1 cellular context compared by ENCODE assay signal in the genomic region with DNA sequence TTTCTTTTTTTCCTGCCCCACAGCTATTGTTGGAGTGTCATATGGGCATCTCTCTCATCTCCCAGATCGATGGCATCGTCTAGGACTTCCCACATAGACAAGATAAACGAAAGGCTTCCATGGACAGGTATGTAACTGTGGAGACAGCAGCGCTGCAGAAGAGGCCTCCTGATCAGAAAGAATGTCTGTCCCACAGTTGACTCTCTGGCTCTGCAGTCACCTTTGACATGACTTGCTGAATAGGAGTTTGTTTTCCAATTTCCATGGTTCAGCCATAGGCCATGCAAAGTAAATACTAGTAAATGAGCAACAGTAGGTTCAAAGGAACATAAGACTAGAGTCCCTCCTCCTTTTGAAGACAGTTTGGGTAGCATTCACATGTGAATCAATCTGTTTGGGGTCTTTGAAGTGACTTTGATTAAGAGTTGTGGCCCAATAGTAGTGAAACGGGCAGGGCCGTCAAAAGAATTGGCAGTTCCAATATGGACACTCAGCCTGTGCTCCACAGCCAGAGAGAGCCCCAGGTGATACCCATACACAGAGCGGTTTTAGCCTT.
TF ChIP-seq lines count a peak whose summit lies in the region.

No MANE protein-coding gene starts in this region.

TF ChIP-seq in HepG2, 621 proteins besides CTCF, POLR2A, EP300 and RAD21 (continued from another document and continues in another):
- TF ChIP-seq, protein P1, sequence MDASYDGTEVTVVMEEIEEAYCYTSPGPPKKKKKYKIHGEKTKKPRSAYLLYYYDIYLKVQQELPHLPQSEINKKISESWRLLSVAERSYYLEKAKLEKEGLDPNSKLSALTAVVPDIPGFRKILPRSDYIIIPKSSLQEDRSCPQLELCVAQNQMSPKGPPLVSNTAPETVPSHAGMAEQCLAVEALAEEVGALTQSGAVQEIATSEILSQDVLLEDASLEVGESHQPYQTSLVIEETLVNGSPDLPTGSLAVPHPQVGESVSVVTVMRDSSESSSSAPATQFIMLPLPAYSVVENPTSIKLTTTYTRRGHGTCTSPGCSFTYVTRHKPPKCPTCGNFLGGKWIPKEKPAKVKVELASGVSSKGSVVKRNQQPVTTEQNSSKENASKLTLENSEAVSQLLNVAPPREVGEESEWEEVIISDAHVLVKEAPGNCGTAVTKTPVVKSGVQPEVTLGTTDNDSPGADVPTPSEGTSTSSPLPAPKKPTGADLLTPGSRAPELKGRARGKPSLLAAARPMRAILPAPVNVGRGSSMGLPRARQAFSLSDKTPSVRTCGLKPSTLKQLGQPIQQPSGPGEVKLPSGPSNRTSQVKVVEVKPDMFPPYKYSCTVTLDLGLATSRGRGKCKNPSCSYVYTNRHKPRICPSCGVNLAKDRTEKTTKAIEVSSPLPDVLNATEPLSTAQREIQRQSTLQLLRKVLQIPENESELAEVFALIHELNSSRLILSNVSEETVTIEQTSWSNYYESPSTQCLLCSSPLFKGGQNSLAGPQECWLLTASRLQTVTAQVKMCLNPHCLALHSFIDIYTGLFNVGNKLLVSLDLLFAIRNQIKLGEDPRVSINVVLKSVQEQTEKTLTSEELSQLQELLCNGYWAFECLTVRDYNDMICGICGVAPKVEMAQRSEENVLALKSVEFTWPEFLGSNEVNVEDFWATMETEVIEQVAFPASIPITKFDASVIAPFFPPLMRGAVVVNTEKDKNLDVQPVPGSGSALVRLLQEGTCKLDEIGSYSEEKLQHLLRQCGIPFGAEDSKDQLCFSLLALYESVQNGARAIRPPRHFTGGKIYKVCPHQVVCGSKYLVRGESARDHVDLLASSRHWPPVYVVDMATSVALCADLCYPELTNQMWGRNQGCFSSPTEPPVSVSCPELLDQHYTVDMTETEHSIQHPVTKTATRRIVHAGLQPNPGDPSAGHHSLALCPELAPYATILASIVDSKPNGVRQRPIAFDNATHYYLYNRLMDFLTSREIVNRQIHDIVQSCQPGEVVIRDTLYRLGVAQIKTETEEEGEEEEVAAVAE (CRISPR knock-in tag; IDR thresholded peaks at IDR 0.05; ENCODE audit: borderline replicate concordance) = peak; percentile 91; the same call in 1 of the 2 replicates
- peak; percentile 63; the same call in 1 of the 2 replicates for TF ChIP-seq YEATS4 (CRISPR knock-in tag; IDR thresholded peaks at IDR 0.05; ENCODE audit: borderline replicate concordance)
- peak; percentile 83; the same call in 1 of the 2 replicates for TF ChIP-seq ZMYM2 (CRISPR knock-in tag; IDR thresholded peaks at IDR 0.05)
- no peak; the same call in 1 of the 2 replicates for TF ChIP-seq ZBTB8A (CRISPR knock-in tag; IDR thresholded peaks at IDR 0.05; ENCODE audit: borderline replicate concordance, low read depth)
- TF ChIP-seq MTA3 (CRISPR knock-in tag; IDR thresholded peaks at IDR 0.05) = no peak
- peak; percentile 32 for TF ChIP-seq ZSCAN20 (CRISPR knock-in tag; IDR thresholded peaks at IDR 0.05; ENCODE audit: borderline replicate concordance)
- no peak for TF ChIP-seq HOXA7 (CRISPR knock-in tag; IDR thresholded peaks at IDR 0.05)
- peak; percentile 86 for TF ChIP-seq KMT2A (CRISPR knock-in tag; IDR thresholded peaks at IDR 0.05)
- peak; percentile 43; the same call in 1 of the 2 replicates for TF ChIP-seq TAF1 (CRISPR knock-in tag; IDR thresholded peaks at IDR 0.05)
- TF ChIP-seq ZNF672 (CRISPR knock-in tag; IDR thresholded peaks at IDR 0.05) = no peak
- TF ChIP-seq CREB1 (IDR thresholded peaks at IDR 0.05) = peak; percentile 54; the same call in 1 of the 2 replicates
- TF ChIP-seq CREB1 (CRISPR knock-in tag; IDR thresholded peaks at IDR 0.05) = peak; percentile 92
- no peak for TF ChIP-seq ZFAT (CRISPR knock-in tag; conservative IDR thresholded peaks at IDR 0.05)
- TF ChIP-seq, protein P2, sequence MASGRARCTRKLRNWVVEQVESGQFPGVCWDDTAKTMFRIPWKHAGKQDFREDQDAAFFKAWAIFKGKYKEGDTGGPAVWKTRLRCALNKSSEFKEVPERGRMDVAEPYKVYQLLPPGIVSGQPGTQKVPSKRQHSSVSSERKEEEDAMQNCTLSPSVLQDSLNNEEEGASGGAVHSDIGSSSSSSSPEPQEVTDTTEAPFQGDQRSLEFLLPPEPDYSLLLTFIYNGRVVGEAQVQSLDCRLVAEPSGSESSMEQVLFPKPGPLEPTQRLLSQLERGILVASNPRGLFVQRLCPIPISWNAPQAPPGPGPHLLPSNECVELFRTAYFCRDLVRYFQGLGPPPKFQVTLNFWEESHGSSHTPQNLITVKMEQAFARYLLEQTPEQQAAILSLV (CRISPR knock-in tag; IDR thresholded peaks at IDR 0.05; ENCODE audit: borderline replicate concordance) = no peak; the same call in 1 of the 2 replicates
- peak; percentile 96 for TF ChIP-seq ZNF331 (CRISPR knock-in tag; IDR thresholded peaks at IDR 0.05)
- TF ChIP-seq NFE2L2 (IDR thresholded peaks at IDR 0.05; ENCODE audit: low read length) = peak; percentile 85
- peak; percentile 99 for TF ChIP-seq TCF7 (IDR thresholded peaks at IDR 0.05; ENCODE audit: low read depth)
- TF ChIP-seq ZNF251 (CRISPR knock-in tag; IDR thresholded peaks at IDR 0.05) = no peak
- no peak for TF ChIP-seq TSC22D2 (CRISPR knock-in tag; IDR thresholded peaks at IDR 0.05; ENCODE audit: borderline replicate concordance)
- peak; percentile 97 for TF ChIP-seq IRF2 (CRISPR knock-in tag; IDR thresholded peaks at IDR 0.05)
- TF ChIP-seq GTF2F1 (IDR thresholded peaks at IDR 0.05; ENCODE audit: low read length) = no peak
- TF ChIP-seq HNRNPH1 (optimal IDR thresholded peaks at IDR 0.05; ENCODE audit: low read depth, low read length) = no peak
- TF ChIP-seq ESRRA (CRISPR knock-in tag; IDR thresholded peaks at IDR 0.05; ENCODE audit: low read depth) = peak; percentile 88
- TF ChIP-seq ZNF160 (CRISPR knock-in tag; IDR thresholded peaks at IDR 0.05) = peak; percentile 93
- 0 out of 2 replicates have a peak, but pooled peaks have one; percentile 23 for TF ChIP-seq HCFC1 (IDR thresholded peaks at IDR 0.05; ENCODE audit: low read depth, low read length)
- TF ChIP-seq SYNCRIP (IDR thresholded peaks at IDR 0.05; ENCODE audit: insufficient read depth, low read depth, low read length) = no peak
- TF ChIP-seq SCMH1 (CRISPR knock-in tag; IDR thresholded peaks at IDR 0.05; ENCODE audit: borderline replicate concordance) = no peak
- TF ChIP-seq, protein P3, sequence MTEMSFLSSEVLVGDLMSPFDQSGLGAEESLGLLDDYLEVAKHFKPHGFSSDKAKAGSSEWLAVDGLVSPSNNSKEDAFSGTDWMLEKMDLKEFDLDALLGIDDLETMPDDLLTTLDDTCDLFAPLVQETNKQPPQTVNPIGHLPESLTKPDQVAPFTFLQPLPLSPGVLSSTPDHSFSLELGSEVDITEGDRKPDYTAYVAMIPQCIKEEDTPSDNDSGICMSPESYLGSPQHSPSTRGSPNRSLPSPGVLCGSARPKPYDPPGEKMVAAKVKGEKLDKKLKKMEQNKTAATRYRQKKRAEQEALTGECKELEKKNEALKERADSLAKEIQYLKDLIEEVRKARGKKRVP (CRISPR knock-in tag; IDR thresholded peaks at IDR 0.05) = peak in 1 of 2 experiments; percentile 89; a peak in 2 of 4 replicates
- TF ChIP-seq MEF2D (CRISPR knock-in tag; IDR thresholded peaks at IDR 0.05) = peak; percentile 98
- TF ChIP-seq, protein P4, sequence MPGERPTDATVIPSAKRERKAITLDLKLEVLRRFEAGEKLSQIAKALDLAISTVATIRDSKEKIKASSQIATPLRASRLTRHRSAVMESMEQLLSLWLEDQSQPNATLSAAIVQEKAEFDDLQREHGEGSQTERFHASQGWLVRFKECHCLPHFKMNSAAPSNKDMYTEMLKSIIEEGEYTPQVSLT (CRISPR knock-in tag; IDR thresholded peaks at IDR 0.05; ENCODE audit: borderline replicate concordance, low read depth) = no peak
- TF ChIP-seq, protein P5, sequence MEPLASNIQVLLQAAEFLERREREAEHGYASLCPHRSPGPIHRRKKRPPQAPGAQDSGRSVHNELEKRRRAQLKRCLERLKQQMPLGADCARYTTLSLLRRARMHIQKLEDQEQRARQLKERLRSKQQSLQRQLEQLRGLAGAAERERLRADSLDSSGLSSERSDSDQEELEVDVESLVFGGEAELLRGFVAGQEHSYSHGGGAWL (CRISPR knock-in tag; IDR thresholded peaks at IDR 0.05) = no peak
- TF ChIP-seq ZSCAN9 (CRISPR knock-in tag; IDR thresholded peaks at IDR 0.05; ENCODE audit: borderline replicate concordance) = peak; percentile 88; the same call in 1 of the 2 replicates
- TF ChIP-seq, protein P6, sequence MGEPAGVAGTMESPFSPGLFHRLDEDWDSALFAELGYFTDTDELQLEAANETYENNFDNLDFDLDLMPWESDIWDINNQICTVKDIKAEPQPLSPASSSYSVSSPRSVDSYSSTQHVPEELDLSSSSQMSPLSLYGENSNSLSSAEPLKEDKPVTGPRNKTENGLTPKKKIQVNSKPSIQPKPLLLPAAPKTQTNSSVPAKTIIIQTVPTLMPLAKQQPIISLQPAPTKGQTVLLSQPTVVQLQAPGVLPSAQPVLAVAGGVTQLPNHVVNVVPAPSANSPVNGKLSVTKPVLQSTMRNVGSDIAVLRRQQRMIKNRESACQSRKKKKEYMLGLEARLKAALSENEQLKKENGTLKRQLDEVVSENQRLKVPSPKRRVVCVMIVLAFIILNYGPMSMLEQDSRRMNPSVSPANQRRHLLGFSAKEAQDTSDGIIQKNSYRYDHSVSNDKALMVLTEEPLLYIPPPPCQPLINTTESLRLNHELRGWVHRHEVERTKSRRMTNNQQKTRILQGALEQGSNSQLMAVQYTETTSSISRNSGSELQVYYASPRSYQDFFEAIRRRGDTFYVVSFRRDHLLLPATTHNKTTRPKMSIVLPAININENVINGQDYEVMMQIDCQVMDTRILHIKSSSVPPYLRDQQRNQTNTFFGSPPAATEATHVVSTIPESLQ (CRISPR knock-in tag; conservative IDR thresholded peaks at IDR 0.05) = 0 out of 2 replicates have a peak, but pooled peaks have one; percentile 31
- no peak for TF ChIP-seq U2AF1 (optimal IDR thresholded peaks at IDR 0.05; ENCODE audit: low read depth, low read length)
- peak; percentile 85 for TF ChIP-seq ZNF543 (CRISPR knock-in tag; IDR thresholded peaks at IDR 0.05)
- TF ChIP-seq MYNN (CRISPR knock-in tag; IDR thresholded peaks at IDR 0.05; ENCODE audit: low read depth) = 0 out of 2 replicates have a peak, but pooled peaks have one; percentile 46
- TF ChIP-seq ZNF460 (CRISPR knock-in tag; IDR thresholded peaks at IDR 0.05; ENCODE audit: borderline replicate concordance) = peak; percentile 64; the same call in 1 of the 2 replicates
- no peak for TF ChIP-seq ZIK1 (CRISPR knock-in tag; IDR thresholded peaks at IDR 0.05; ENCODE audit: borderline replicate concordance, low read depth)
- TF ChIP-seq CC2D1A (CRISPR knock-in tag; IDR thresholded peaks at IDR 0.05) = 0 out of 2 replicates have a peak, but pooled peaks have one; percentile 29
- no peak for TF ChIP-seq SNRNP70 (IDR thresholded peaks at IDR 0.05; ENCODE audit: low read depth, low read length)
- peak; percentile 88; the same call in 1 of the 2 replicates for TF ChIP-seq FIP1L1 (IDR thresholded peaks at IDR 0.05; ENCODE audit: borderline replicate concordance, insufficient read depth, low read depth, low read length)
- TF ChIP-seq ZNF652 (CRISPR knock-in tag; IDR thresholded peaks at IDR 0.05; ENCODE audit: borderline replicate concordance, low read depth) = peak; percentile 82
- TF ChIP-seq KDM1A (CRISPR knock-in tag; IDR thresholded peaks at IDR 0.05) = peak; percentile 87; the same call in 1 of the 2 replicates
- no peak for TF ChIP-seq CHCHD3 (CRISPR knock-in tag; IDR thresholded peaks at IDR 0.05)
- no peak for TF ChIP-seq ZNF260 (CRISPR knock-in tag; IDR thresholded peaks at IDR 0.05; ENCODE audit: borderline replicate concordance, low read depth)
- TF ChIP-seq RFX5 (IDR thresholded peaks at IDR 0.05; ENCODE audit: low read depth, low read length) = no peak
- TF ChIP-seq, protein P7, sequence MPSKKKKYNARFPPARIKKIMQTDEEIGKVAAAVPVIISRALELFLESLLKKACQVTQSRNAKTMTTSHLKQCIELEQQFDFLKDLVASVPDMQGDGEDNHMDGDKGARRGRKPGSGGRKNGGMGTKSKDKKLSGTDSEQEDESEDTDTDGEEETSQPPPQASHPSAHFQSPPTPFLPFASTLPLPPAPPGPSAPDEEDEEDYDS (CRISPR knock-in tag; IDR thresholded peaks at IDR 0.05) = peak; percentile 88
- peak; percentile 45; the same call in 1 of the 2 replicates for TF ChIP-seq ZBTB21 (CRISPR knock-in tag; IDR thresholded peaks at IDR 0.05)
- TF ChIP-seq IKZF4 (CRISPR knock-in tag; IDR thresholded peaks at IDR 0.05; ENCODE audit: borderline replicate concordance, low read depth, not compliant biosample characterization) = no peak
- TF ChIP-seq, protein P8, sequence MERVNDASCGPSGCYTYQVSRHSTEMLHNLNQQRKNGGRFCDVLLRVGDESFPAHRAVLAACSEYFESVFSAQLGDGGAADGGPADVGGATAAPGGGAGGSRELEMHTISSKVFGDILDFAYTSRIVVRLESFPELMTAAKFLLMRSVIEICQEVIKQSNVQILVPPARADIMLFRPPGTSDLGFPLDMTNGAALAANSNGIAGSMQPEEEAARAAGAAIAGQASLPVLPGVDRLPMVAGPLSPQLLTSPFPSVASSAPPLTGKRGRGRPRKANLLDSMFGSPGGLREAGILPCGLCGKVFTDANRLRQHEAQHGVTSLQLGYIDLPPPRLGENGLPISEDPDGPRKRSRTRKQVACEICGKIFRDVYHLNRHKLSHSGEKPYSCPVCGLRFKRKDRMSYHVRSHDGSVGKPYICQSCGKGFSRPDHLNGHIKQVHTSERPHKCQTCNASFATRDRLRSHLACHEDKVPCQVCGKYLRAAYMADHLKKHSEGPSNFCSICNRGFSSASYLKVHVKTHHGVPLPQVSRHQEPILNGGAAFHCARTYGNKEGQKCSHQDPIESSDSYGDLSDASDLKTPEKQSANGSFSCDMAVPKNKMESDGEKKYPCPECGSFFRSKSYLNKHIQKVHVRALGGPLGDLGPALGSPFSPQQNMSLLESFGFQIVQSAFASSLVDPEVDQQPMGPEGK (CRISPR knock-in tag; IDR thresholded peaks at IDR 0.05) = peak; percentile 87
- peak; percentile 66; the same call in 1 of the 2 replicates for TF ChIP-seq AHR (CRISPR knock-in tag; IDR thresholded peaks at IDR 0.05)
- TF ChIP-seq, protein P9, sequence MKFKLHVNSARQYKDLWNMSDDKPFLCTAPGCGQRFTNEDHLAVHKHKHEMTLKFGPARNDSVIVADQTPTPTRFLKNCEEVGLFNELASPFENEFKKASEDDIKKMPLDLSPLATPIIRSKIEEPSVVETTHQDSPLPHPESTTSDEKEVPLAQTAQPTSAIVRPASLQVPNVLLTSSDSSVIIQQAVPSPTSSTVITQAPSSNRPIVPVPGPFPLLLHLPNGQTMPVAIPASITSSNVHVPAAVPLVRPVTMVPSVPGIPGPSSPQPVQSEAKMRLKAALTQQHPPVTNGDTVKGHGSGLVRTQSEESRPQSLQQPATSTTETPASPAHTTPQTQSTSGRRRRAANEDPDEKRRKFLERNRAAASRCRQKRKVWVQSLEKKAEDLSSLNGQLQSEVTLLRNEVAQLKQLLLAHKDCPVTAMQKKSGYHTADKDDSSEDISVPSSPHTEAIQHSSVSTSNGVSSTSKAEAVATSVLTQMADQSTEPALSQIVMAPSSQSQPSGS (CRISPR knock-in tag; IDR thresholded peaks at IDR 0.05) = peak; percentile 96
- peak; percentile 97; the same call in 1 of the 2 replicates for TF ChIP-seq ZNF788 (CRISPR knock-in tag; IDR thresholded peaks at IDR 0.05; ENCODE audit: borderline replicate concordance)
- peak; percentile 100 for TF ChIP-seq RARA (CRISPR knock-in tag; IDR thresholded peaks at IDR 0.05)
